ENCODE assay signal across 8 cellular contexts in the genomic region with DNA sequence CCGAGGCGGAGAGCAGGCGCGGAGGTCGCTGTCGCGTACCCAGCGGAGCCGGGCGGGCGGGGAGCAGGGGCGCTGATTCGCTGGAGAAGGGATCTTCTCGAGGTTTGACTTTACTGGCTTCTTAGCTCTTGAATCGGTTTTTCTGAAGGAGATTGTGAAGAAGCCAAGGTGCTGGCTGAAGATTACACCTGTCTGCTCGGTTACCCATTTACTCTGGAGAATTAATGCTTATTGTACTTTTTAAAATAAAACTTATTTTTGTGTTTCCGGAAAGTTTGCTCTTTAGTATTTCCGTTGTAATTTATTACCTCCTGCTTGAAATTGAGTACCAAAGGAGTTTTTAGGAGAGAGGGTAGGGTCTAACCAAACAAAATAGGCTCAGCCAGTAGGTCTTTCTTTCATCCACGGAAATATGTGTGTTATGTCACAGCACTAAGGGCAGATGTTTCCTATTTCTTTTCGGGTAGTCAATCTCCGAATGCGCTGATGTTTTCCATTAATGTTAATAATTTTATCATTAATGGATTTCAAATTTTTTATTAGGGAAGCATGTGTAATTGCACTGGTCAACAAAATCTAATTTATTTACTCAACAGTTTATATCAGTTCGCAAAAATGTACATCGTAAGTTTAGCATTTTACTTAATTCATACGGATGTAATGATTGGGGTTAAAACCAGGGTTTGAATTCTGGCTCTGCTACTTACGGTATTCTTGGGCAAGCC. TPM values are rescaled to one million over a fixed set of nuclear protein-coding genes. Genes with fewer than 3 reads are reported as not detected.
DNase-seq lines count a peak whose midpoint lies in the region; ATAC-seq and TF ChIP-seq lines count a peak whose summit lies in the region.

No MANE protein-coding gene starts in this region.

- H4K20me1 ChIP-seq in smooth muscle cell (ENCODE audit: low read depth) = peaks cover 34% of the 10 kb centered on the region

- H3K36me3 ChIP-seq in WERI-Rb-1 (peaks cover 16% of the 10 kb centered on the region), smooth muscle cell (ENCODE audit: low read depth) (no peaks in the 10 kb centered on the region)

- DNase-seq in NOMO-1 treated with DMSO at 0.1 percent for 48 hours (lab: John Stamatoyannopoulos, UW; ENCODE audit: unreplicated experiment) (peak; percentile 54), NOMO-1 treated with dmso at 0.1 percent for 144 hours (lab: John Stamatoyannopoulos, UW; ENCODE audit: unreplicated experiment) (no peak), WERI-Rb-1 (no peak), foreskin melanocyte (peak; percentile 11), smooth muscle cell (lab: John Stamatoyannopoulos, UW; ENCODE audit: unreplicated experiment) (no peak)

- H3K4me3 ChIP-seq in WERI-Rb-1 (ENCODE audit: low read depth, low read length) = peak overlapping the region; percentile 89
- peak overlapping the region; percentile 88 for H3K4me3 ChIP-seq in smooth muscle cell

- 18% methylated on average over 26 of the region's 26 CpGs for WGBS in smooth muscle cell (ENCODE audit: low lambda C conversion rate)

- H3K9ac ChIP-seq in smooth muscle cell (ENCODE audit: low read depth) = peak overlapping the region; percentile 93

- H3K27me3 ChIP-seq in WERI-Rb-1 (ENCODE audit: insufficient read depth, low read depth, severe bottlenecking) (no peaks in the 10 kb centered on the region), smooth muscle cell (ENCODE audit: low read depth) (no peaks in the 10 kb centered on the region)

- peak overlapping the region; percentile 91 for H3K4me2 ChIP-seq in smooth muscle cell

- peaks cover 40% of the 10 kb centered on the region for H3K79me2 ChIP-seq in smooth muscle cell (ENCODE audit: low read depth)

- ATAC-seq in HG02938 (IDR thresholded peaks at IDR 0.05; ENCODE audit: unreplicated experiment) (no peak), HG02678 (IDR thresholded peaks at IDR 0.05; ENCODE audit: unreplicated experiment) (no peak)
- no peak for ATAC-seq in activated CD4-positive, CD25-positive, alpha-beta regulatory T cell treated with anti-CD3 and anti-CD28 coated beads, Interleukin-2, amount 50 U/mL, for 24 hours

- TF ChIP-seq CTCF in WERI-Rb-1 (IDR thresholded peaks at IDR 0.05; ENCODE audit: low read depth, low read length) (no peak), smooth muscle cell (IDR thresholded peaks at IDR 0.05; ENCODE audit: borderline replicate concordance, insufficient read depth, poor library complexity, severe bottlenecking) (no peak)

- peak overlapping the region; percentile 56 for H2AFZ ChIP-seq in smooth muscle cell (ENCODE audit: low read depth)

- H3K4me1 ChIP-seq in smooth muscle cell (ENCODE audit: low read depth) = peaks cover 23% of the 10 kb centered on the region

- H3K27ac ChIP-seq in WERI-Rb-1 (peak overlapping the region; percentile 98), smooth muscle cell (ENCODE audit: low read depth) (peak overlapping the region; percentile 98)

- peaks cover 8% of the 10 kb centered on the region for H3F3A ChIP-seq in smooth muscle cell (ENCODE audit: low read depth)

- H3K9me3 ChIP-seq in WERI-Rb-1 (ENCODE audit: severe bottlenecking) (no peaks in the 10 kb centered on the region), smooth muscle cell (replicated peaks; ENCODE audit: low read depth) (no peaks in the 10 kb centered on the region)

RNA-seq across cellular contexts. Expression of gene GNG5, which starts 0.5 kb away (rescaled TPM):
- total RNA-seq in smooth muscle cell = 257 and 342 TPM in 2 replicates
- 722 and 772 TPM in 2 replicates for polyA plus RNA-seq in smooth muscle cell

RNA-seq across cellular contexts. Expression of gene SPATA1, which starts 0.7 kb away (rescaled TPM):
- total RNA-seq in smooth muscle cell = 0.27 and 2.3 TPM in 2 replicates
- polyA plus RNA-seq in smooth muscle cell = 0.94 TPM in 1 of 2 replicates, not detected in the other

RNA-seq across cellular contexts. Expression of gene RPF1, which starts 27.8 kb away (rescaled TPM):
- 71.4 and 78.9 TPM in 2 replicates for total RNA-seq in smooth muscle cell
- 32.4 and 33.2 TPM in 2 replicates for polyA plus RNA-seq in smooth muscle cell

Comparison
In these comparisons a context has a peak if more than half of its experiments do, and no peak if none do; other contexts are left out.
1. DNase-seq: peak in NOMO-1 treated with DMSO at 0.1 percent for 48 hours (single experiment) and foreskin melanocyte (single experiment); none in NOMO-1 treated with dmso at 0.1 percent for 144 hours (single experiment), WERI-Rb-1 (single experiment) and smooth muscle cell (single experiment).